ENCODE assay signal across 17 cellular contexts in genomic region chr1:165954940-165955339, GRCh38.
DNase-seq lines count a peak whose midpoint lies in the region; ATAC-seq, FAIRE-seq and TF ChIP-seq lines count a peak whose summit lies in the region.
"Had no signal": no experiment of that assay in that cellular context is flagged by ENCODE, and none has a peak within 500 bp of the region (broad histone marks: within the 10 kb centered on the region; RNA-seq: fewer than 3 reads in every experiment).

No MANE protein-coding gene starts in this region.

- H3K9ac ChIP-seq in GM12878 (ENCODE audit: control insufficient read depth, insufficient read depth, low read length) = no peak overlapping the region

- DNase-seq in D721Med (ENCODE audit: insufficient read length, low spot score) (peak; percentile 45), HT1080 (ENCODE audit: low read depth) (peak; percentile 51), GM12878 (ENCODE audit: low read depth, low spot score) (no peak), HuH-7 (ENCODE audit: low spot score) (no peak)
- no peak for DNase-seq in activated effector memory CD4-positive, alpha-beta T cell treated with anti-CD3 and anti-CD28 coated beads, Interleukin-2, amount 50 U/mL, for 16 hours
- DNase-seq: activated T-cell treated with anti-CD3 and anti-CD28 coated beads, Interleukin-2, amount 50 U/mL, for 4 hours; amygdala; COR-L47; dermis blood vessel endothelial cell; Karpas-422; NCI-H2029 treated with DMSO at 0.1 percent for 48 hours; stomach; T-helper 1 cell had no signal

- H3K4me1 ChIP-seq in GM12878 (ENCODE audit: control insufficient read depth, insufficient read depth, low read length) = no peaks in the 10 kb centered on the region
- H3K4me1 ChIP-seq: stomach had no signal

- no peaks in the 10 kb centered on the region for H3K9me3 ChIP-seq in GM12878 (replicated peaks; ENCODE audit: control insufficient read depth, insufficient read depth, low read length)
- H3K9me3 ChIP-seq: stomach had no signal

- TF ChIP-seq EP300 in GM12878 (IDR thresholded peaks at IDR 0.05; ENCODE audit: borderline replicate concordance in 1 of 2, control insufficient read depth in 1 of 2, low read depth in 2 of 2, low read length in 2 of 2) = no peak

- no peaks in the 10 kb centered on the region for H4K20me1 ChIP-seq in GM12878 (ENCODE audit: control insufficient read depth, insufficient read depth)

- no peak overlapping the region for H3K4me3 Mint-ChIP-seq in nephron
- H3K4me3 Mint-ChIP-seq: activated T-cell treated with anti-CD3 and anti-CD28 coated beads, Interleukin-2, amount 50 U/mL, for 4 hours had no signal

- no TSS peak for BruUV-seq in GM12878 (replicated peaks; lab: Mats Ljungman, UMichigan)

- no peaks in the 10 kb centered on the region for H3K36me3 Mint-ChIP-seq in nephron (ENCODE audit: low read depth)

- H3K4me1 Mint-ChIP-seq in nephron = peaks cover 11% of the 10 kb centered on the region

- intact Hi-C loops in GM12878 (cut with micrococcal nuclease; ENCODE audit: unreplicated experiment) = no loop called here

- 71% methylated on average over 1 of the region's 2 CpGs for WGBS in GM12878 (ENCODE audit: insufficient coverage, insufficient replicate concordance, low lambda C conversion rate, missing lambda C conversion rate)

- no peak overlapping the region for H3K27ac ChIP-seq in GM12878 (ENCODE audit: control insufficient read depth, insufficient read depth)
- H3K27ac ChIP-seq: stomach had no signal

- CTCF ChIA-PET in GM12878 (lab: Yijun Ruan, JAX) = no interaction called here

- no peak overlapping the region for H3K4me2 ChIP-seq in GM12878 (ENCODE audit: control insufficient read depth, insufficient read depth)

- RAD21 ChIA-PET in GM12878 (lab: Charles Lee; ENCODE audit: unreplicated experiment) = interaction anchor here (0.6 kb wide), 1 partner anchor 210 kb away, joined by 3 read pairs; no protein-coding TSS in a partner anchor

- H3K27me3 ChIP-seq in GM12878 (replicated peaks in 1 of 2; ENCODE audit: control insufficient read depth in 2 of 2, insufficient read depth in 2 of 2, low read length in 1 of 2) = no peaks in the 10 kb centered on the region
- H3K27me3 ChIP-seq: stomach had no signal

- peaks cover 4% of the 10 kb centered on the region for H3K27me3 Mint-ChIP-seq in nephron (ENCODE audit: low read depth)

- no peak overlapping the region for H2AFZ ChIP-seq in GM12878 (ENCODE audit: control insufficient read depth, low read depth, low read length)

- in situ Hi-C loops in GM12878 (cut with MboI) = no loop called here

- TF ChIP-seq RAD21 in GM12878 (IDR thresholded peaks at IDR 0.05; ENCODE audit: insufficient read depth, low read depth, low read length) = no peak

- TF ChIP-seq CTCF in D721Med (IDR thresholded peaks at IDR 0.05; ENCODE audit: insufficient read depth, missing control alignments) (no peak), GM12878 (IDR thresholded peaks at IDR 0.05 in 2 of 3, conservative IDR thresholded peaks at IDR 0.05 in 1 of 3; ENCODE audit: control insufficient read depth in 2 of 3, extremely low read depth in 1 of 3, insufficient read depth in 1 of 3, low read depth in 3 of 3, low read length in 3 of 3) (no peak), nephron (IDR thresholded peaks at IDR 0.05; ENCODE audit: unreplicated experiment in 3 of 3) (no peak)

- ATAC-seq in GM12878 = no peak
- ATAC-seq in HG03469 (IDR thresholded peaks at IDR 0.05; ENCODE audit: unreplicated experiment) = no peak
- no peak for ATAC-seq in GM18909 (IDR thresholded peaks at IDR 0.05; ENCODE audit: poor library complexity, unreplicated experiment)
- ATAC-seq: activated CD4-positive, CD25-positive, alpha-beta regulatory T cell treated with anti-CD3 and anti-CD28 coated beads, Interleukin-2, amount 50 U/mL, for 24 hours; activated T-cell treated with anti-CD3 and anti-CD28 coated beads, Interleukin-2, amount 50 U/mL, for 4 hours had no signal

- peak overlapping the region; percentile 42 to 74 (median 61) for H3K27ac Mint-ChIP-seq in nephron

- H3K36me3 ChIP-seq in GM12878 (ENCODE audit: control insufficient read depth in 2 of 2, insufficient read depth in 2 of 2, low read length in 1 of 2) = no peaks in the 10 kb centered on the region
- H3K36me3 ChIP-seq: stomach had no signal

- no peaks in the 10 kb centered on the region for H3K9me3 Mint-ChIP-seq in nephron
- H3K9me3 Mint-ChIP-seq: activated T-cell treated with anti-CD3 and anti-CD28 coated beads, Interleukin-2, amount 50 U/mL, for 4 hours had no signal

- no peaks in the 10 kb centered on the region for H3K79me2 ChIP-seq in GM12878 (ENCODE audit: control insufficient read depth, insufficient read depth, low read length)

- POLR2A ChIA-PET in GM12878 (lab: Charles Lee) = interaction anchor here (0.6 kb wide), 1 partner anchor 131 kb away, joined by 3 read pairs; no protein-coding TSS in a partner anchor

- no peak for TF ChIP-seq POLR2A in GM12878 (IDR thresholded peaks at IDR 0.05; ENCODE audit: low read depth, low read length)

- peak; percentile 87 for FAIRE-seq in D721Med (lab: Jason Lieb, UNC)
- no peak for FAIRE-seq in GM12878 (lab: Jason Lieb, UNC)

- no peak overlapping the region for H3K4me3 ChIP-seq in GM12878
- H3K4me3 ChIP-seq: stomach had no signal

- SMC1A ChIA-PET in GM12878 (lab: Charles Lee; ENCODE audit: uncharacterized antibody, unreplicated experiment) = interaction anchor here (0.6 kb wide), 1 partner anchor 284 kb away, joined by 3 read pairs; no protein-coding TSS in a partner anchor

TF ChIP-seq in GM12878, 131 proteins besides CTCF, POLR2A, EP300 and RAD21:
- TF ChIP-seq E2F8 (IDR thresholded peaks at IDR 0.05; ENCODE audit: low read depth, partially characterized antibody) (no peak), EED (IDR thresholded peaks at IDR 0.05; ENCODE audit: low read depth) (peak; percentile 55; the same call in 1 of the 2 replicates), FOXM1 (IDR thresholded peaks at IDR 0.05; ENCODE audit: low read depth, low read length) (peak; percentile 47; the same call in 1 of the 2 replicates), RUNX3 (IDR thresholded peaks at IDR 0.05; ENCODE audit: low read length) (peak; percentile 62; the same call in 1 of the 2 replicates), BCL11A (IDR thresholded peaks at IDR 0.05; ENCODE audit: low read depth, low read length) (no peak)

Comparison
In these comparisons a context has a peak if more than half of its experiments do, and no peak if none do; other contexts are left out.
1. DNase-seq: peak in D721Med (single experiment) and HT1080 (single experiment); none in GM12878 (single experiment), HuH-7 (single experiment) and activated effector memory CD4-positive, alpha-beta T cell treated with anti-CD3 and anti-CD28 coated beads, Interleukin-2, amount 50 U/mL, for 16 hours (single experiment).